8 cellular contexts compared by ENCODE assay signal in genomic region chr1:182595641-182596240, GRCh38. TPM values are rescaled to one million over a fixed set of nuclear protein-coding genes. Genes with fewer than 3 reads are reported as not detected.
A peak's percentile ranks its signal among the peaks of the same experiment; 100 is the strongest.
DNase-seq lines count a peak whose midpoint lies in the region; ATAC-seq and TF ChIP-seq lines count a peak whose summit lies in the region.

No MANE protein-coding gene starts in this region.

- TF ChIP-seq CTCF in GM23338 (conservative IDR thresholded peaks at IDR 0.05; ENCODE audit: low read depth in 2 of 2) (peak; percentile 93 to 96), mesothelial cell of epicardium (IDR thresholded peaks at IDR 0.05; ENCODE audit: unreplicated experiment) (peak; percentile 79), stomach (IDR thresholded peaks at IDR 0.05) (peak in 5 of 7 experiments; percentile 41 to 86 (median 75))

- no peaks in the 10 kb centered on the region for H3K27me3 Mint-ChIP-seq in GM23338 (ENCODE audit: insufficient read depth, low read depth, poor library complexity)
- no peaks in the 10 kb centered on the region for H3K27me3 Mint-ChIP-seq in activated CD4-positive, alpha-beta memory T cell treated with anti-CD3 and anti-CD28 coated beads for 36 hours
- H3K27me3 Mint-ChIP-seq in mesothelial cell of epicardium (ENCODE audit: low read depth) = no peaks in the 10 kb centered on the region

- no peak overlapping the region for H3K27ac Mint-ChIP-seq in GM23338
- H3K27ac Mint-ChIP-seq in activated CD4-positive, alpha-beta memory T cell treated with anti-CD3 and anti-CD28 coated beads for 36 hours = no peak overlapping the region
- no peak overlapping the region for H3K27ac Mint-ChIP-seq in mesothelial cell of epicardium

- no peak for TF ChIP-seq EP300 in stomach (IDR thresholded peaks at IDR 0.05)

- intact Hi-C loops in activated CD4-positive, alpha-beta memory T cell treated with anti-CD3 and anti-CD28 coated beads for 36 hours (cut with micrococcal nuclease) = loop anchor here (1.0 to 5.0 kb wide), 2 partner anchors 189 to 508 kb away; no protein-coding TSS in a partner anchor
- intact Hi-C loops in stomach (cut with DNase I; ENCODE audit: low total_unique reads) = no loop called here

- CTCF ChIA-PET in activated CD4-positive, alpha-beta memory T cell treated with anti-CD3 and anti-CD28 coated beads for 36 hours (lab: Charles Lee) = interaction anchor here (0.6 to 22.4 kb wide), 44 partner anchors 10 to 913 kb away, joined by 3 to 1086 read pairs (median 4); partner anchors contain the start of genes NPL and RGS16

- WGBS in stomach, 5 donors = 31 to 36% (median 35%) methylated on average over 4 of the region's 4 CpGs

- H4K20me1 ChIP-seq in GM23338 (replicated peaks; ENCODE audit: insufficient read depth) = peaks cover 6% of the 10 kb centered on the region; the same call in 1 of the 2 replicates

- H3K27ac ChIP-seq in GM23338 (ENCODE audit: low read depth) (no peak overlapping the region), stomach (peak overlapping the region in 2 of 5 donors; percentile 15 to 17)

- H3K9me2 ChIP-seq in GM23338 (ENCODE audit: insufficient read depth) = no peaks in the 10 kb centered on the region

- no peak for TF ChIP-seq POLR2A in stomach (IDR thresholded peaks at IDR 0.05)

- POLR2A ChIA-PET in activated CD4-positive, alpha-beta memory T cell treated with anti-CD3 and anti-CD28 coated beads for 36 hours (lab: Charles Lee) = interaction anchor here (0.6 to 1.0 kb wide), 2 partner anchors 13 to 187 kb away, joined by 3 to 6 read pairs; no protein-coding TSS in a partner anchor

- H3K36me3 Mint-ChIP-seq in GM23338 (ENCODE audit: low read depth) (no peaks in the 10 kb centered on the region), mesothelial cell of epicardium (no peaks in the 10 kb centered on the region)
- H3K36me3 Mint-ChIP-seq in activated CD4-positive, alpha-beta memory T cell treated with anti-CD3 and anti-CD28 coated beads for 36 hours = peaks cover 6% of the 10 kb centered on the region

- no peak overlapping the region for H2AFZ ChIP-seq in GM23338

- H3K79me2 ChIP-seq in GM23338 (replicated peaks; ENCODE audit: insufficient read depth) = peaks cover under 1% of the 10 kb centered on the region; the same call in 1 of the 2 replicates

- ATAC-seq in GM23338 (peak; percentile 69), GM18907 (IDR thresholded peaks at IDR 0.05; ENCODE audit: unreplicated experiment) (no peak)

- H3K36me3 ChIP-seq in GM23338 (ENCODE audit: insufficient read depth) (peaks cover 14% of the 10 kb centered on the region), stomach (peaks cover 0 to 16% (median 14%) of the 10 kb centered on the region in 4 donors)

- H3K9me3 Mint-ChIP-seq in GM23338 (no peaks in the 10 kb centered on the region), mesothelial cell of epicardium (no peaks in the 10 kb centered on the region)
- no peaks in the 10 kb centered on the region for H3K9me3 Mint-ChIP-seq in activated CD4-positive, alpha-beta memory T cell treated with anti-CD3 and anti-CD28 coated beads for 36 hours

- H3K9me3 ChIP-seq in stomach = no peaks in the 10 kb centered on the region

- H3K4me3 Mint-ChIP-seq in GM23338 = no peak overlapping the region
- H3K4me3 Mint-ChIP-seq in activated CD4-positive, alpha-beta memory T cell treated with anti-CD3 and anti-CD28 coated beads for 36 hours = no peak overlapping the region
- no peak overlapping the region for H3K4me3 Mint-ChIP-seq in mesothelial cell of epicardium

- no peaks in the 10 kb centered on the region for H3K27me3 ChIP-seq in GM23338 (ENCODE audit: insufficient read depth)
- H3K27me3 ChIP-seq in stomach = no peaks in the 10 kb centered on the region

- 0 out of 2 replicates have a peak, but pooled peaks cover 3% of the 10 kb centered on the region for H3F3A ChIP-seq in GM23338 (replicated peaks; ENCODE audit: low read depth)

- H3K4me1 ChIP-seq in GM23338 (ENCODE audit: insufficient read depth) = no peaks in the 10 kb centered on the region
- H3K4me1 ChIP-seq in stomach = peaks cover 0 to 18% (median 7%) of the 10 kb centered on the region in 4 donors

- peak; percentile 74 for DNase-seq in AG20443 (ENCODE audit: low spot score)
- DNase-seq in GM23338 (ENCODE audit: low spot score) = peak; percentile 86
- peak; percentile 82 for DNase-seq in NCI-H69 (lab: John Stamatoyannopoulos, UW)
- peak; percentile 80 for DNase-seq in activated CD4-positive, alpha-beta memory T cell treated with anti-CD3 and anti-CD28 coated beads for 36 hours
- peak; percentile 53 for DNase-seq in effector CD8-positive, alpha-beta T cell (lab: John Stamatoyannopoulos, UW)
- DNase-seq in mesothelial cell of epicardium (ENCODE audit: low spot score in 2 of 2, unreplicated experiment in 2 of 2) = peak in 1 of 2 experiments; percentile 71
- DNase-seq in stomach = peak; percentile 80

- no peak overlapping the region for H3K4me3 ChIP-seq in GM23338
- no peak overlapping the region for H3K4me3 ChIP-seq in stomach

- H3K4me1 Mint-ChIP-seq in GM23338 (peaks cover 4% of the 10 kb centered on the region), mesothelial cell of epicardium (no peaks in the 10 kb centered on the region)
- peaks cover 10% of the 10 kb centered on the region for H3K4me1 Mint-ChIP-seq in activated CD4-positive, alpha-beta memory T cell treated with anti-CD3 and anti-CD28 coated beads for 36 hours (ENCODE audit: low read depth)

- no peak overlapping the region for H3K4me2 ChIP-seq in GM23338

TF ChIP-seq in GM23338, 12 proteins besides CTCF, POLR2A, EP300 and RAD21 (continues in another document):
- TF ChIP-seq ZNF462 (CRISPR knock-in tag; IDR thresholded peaks at IDR 0.05) = no peak

RNA-seq across cellular contexts. Expression of gene RNASEL, which starts 6.7 kb away (rescaled TPM):
- total RNA-seq in GM23338 (2014; rRNA removed; shearing (Covaris generic)) = 0.85 and 0.94 TPM in 2 replicates
- 0.37 and 0.38 TPM in 2 replicates for polyA plus RNA-seq in GM23338 (2016; fragmentation: Nextera tagmentation; extraction: Ambion mirVana)
- 1 to 10 TPM; 4.5 TPM for total RNA-seq in activated CD4-positive, alpha-beta memory T cell treated with anti-CD3 and anti-CD28 coated beads for 36 hours
- total RNA-seq in mesothelial cell of epicardium = 4.5 to 5.6 TPM (median 4.6 TPM) in 3 replicates
- 10 to 100 TPM in 1 of 5 donors, 1 to 10 TPM in 4; 4.3 to 11.1 (median 8.0) TPM for total RNA-seq in stomach
- polyA plus RNA-seq in stomach = 1 to 10 TPM; 3.2 to 4.7 (median 4.5) TPM

RNA-seq across cellular contexts. Expression of gene RGS16, which starts 8.4 kb away (rescaled TPM):
- 15.4 and 18.2 TPM in 2 replicates for total RNA-seq in GM23338 (2014; rRNA removed; shearing (Covaris generic))
- 31.6 and 35.2 TPM in 2 replicates for polyA plus RNA-seq in GM23338 (2016; fragmentation: Nextera tagmentation; extraction: Ambion mirVana)
- 10 to 100 TPM; 49.8 to 51.9 TPM for total RNA-seq in activated CD4-positive, alpha-beta memory T cell treated with anti-CD3 and anti-CD28 coated beads for 36 hours
- 0.55 to 0.99 TPM (median 0.74 TPM) in 3 replicates for total RNA-seq in mesothelial cell of epicardium
- 10 to 100 TPM in 1 of 5 donors, 1 to 10 TPM in 2, under 1 TPM in 1, not detected in 1; 0.58 to 29.0 (median 3.2) TPM for total RNA-seq in stomach
- polyA plus RNA-seq in stomach = 1 to 10 TPM; 1.3 to 2.1 (median 1.9) TPM
